Comparison of ENCODE assay signal across 28 cellular contexts in genomic region chr22:25122136-25122764, GRCh38.
"Had no signal": no experiment of that assay in that cellular context is flagged by ENCODE, and none has a peak within 500 bp of the region (broad histone marks: within the 10 kb centered on the region; RNA-seq: fewer than 3 reads in every experiment).

No MANE protein-coding gene starts in this region.

- DNase-seq: activated CD4-positive, alpha-beta T cell treated with anti-CD3 and anti-CD28 coated beads for 4 hours; activated CD4-positive, alpha-beta T cell treated with anti-CD3 and anti-CD28 coated beads, Interleukin-2, amount 50 U/mL, for 48 hours; activated CD8-positive, alpha-beta memory T cell treated with anti-CD3 and anti-CD28 coated beads for 24 hours; activated effector memory CD4-positive, alpha-beta T cell treated with Interleukin-2 at 50 U/mL for 16 hours; activated naive CD4-positive, alpha-beta T cell treated with anti-CD3 and anti-CD28 coated beads, Interleukin-2, amount 10 ng/mL, durations not matched to agents 7 days and 5 days; foreskin keratinocyte; heart left ventricle; left lung; nephron progenitor cell; retina; sigmoid colon; small intestine; stimulated activated CD4-positive, alpha-beta T cell treated with anti-CD3 and anti-CD28 coated beads, Interleukin-4, amount 100 ng/mL, for 24 hours; stimulated activated naive CD8-positive, alpha-beta T cell treated with anti-CD3 and anti-CD28 coated beads, Interleukin-15, amount 100 ng/mL, for 72 hours; T-helper 1 cell; T-helper 9 cell; tibial artery; upper lobe of right lung had no signal

- H3K4me1 Mint-ChIP-seq: activated naive CD4-positive, alpha-beta T cell treated with anti-CD3 and anti-CD28 coated beads, Interleukin-2, amount 10 ng/mL, durations not matched to agents 7 days and 5 days; stimulated activated naive CD8-positive, alpha-beta T cell treated with anti-CD3 and anti-CD28 coated beads, Interleukin-15, amount 100 ng/mL, for 72 hours had no signal

- H3K27ac ChIP-seq: coronary artery, foreskin keratinocyte, neutrophil, tibial artery, VCaP had no signal

- H3K27me3 ChIP-seq: esophagus muscularis mucosa, foreskin keratinocyte, heart left ventricle, left lung, sigmoid colon, tibial artery, upper lobe of right lung had no signal

- ATAC-seq: foreskin keratinocyte; heart left ventricle; stimulated activated effector memory CD8-positive, alpha-beta T cell treated with anti-CD3 and anti-CD28 coated beads, Interleukin-12 subunit alpha, Interleukin-12 subunit beta, amount 100 ng/mL, for 72 hours; stimulated activated naive CD8-positive, alpha-beta T cell treated with anti-CD3 and anti-CD28 coated beads, Interleukin-15, amount 100 ng/mL, for 72 hours; upper lobe of right lung had no signal

- H3K27me3 Mint-ChIP-seq: activated naive CD4-positive, alpha-beta T cell treated with anti-CD3 and anti-CD28 coated beads, Interleukin-2, amount 10 ng/mL, durations not matched to agents 7 days and 5 days; stimulated activated naive CD8-positive, alpha-beta T cell treated with anti-CD3 and anti-CD28 coated beads, Interleukin-15, amount 100 ng/mL, for 72 hours had no signal

- H3K9me3 ChIP-seq: esophagus muscularis mucosa, heart left ventricle, left lung, neutrophil, prostate gland, tibial artery, upper lobe of right lung had no signal

- H3K4me3 ChIP-seq: coronary artery, esophagus muscularis mucosa, heart left ventricle, left lung, lung, prostate gland, sigmoid colon, tibial artery, upper lobe of right lung had no signal

- H3K9me3 Mint-ChIP-seq: activated naive CD4-positive, alpha-beta T cell treated with anti-CD3 and anti-CD28 coated beads, Interleukin-2, amount 10 ng/mL, durations not matched to agents 7 days and 5 days; stimulated activated effector memory CD8-positive, alpha-beta T cell treated with anti-CD3 and anti-CD28 coated beads, Interleukin-12 subunit alpha, Interleukin-12 subunit beta, amount 100 ng/mL, for 72 hours; stimulated activated naive CD8-positive, alpha-beta T cell treated with anti-CD3 and anti-CD28 coated beads, Interleukin-15, amount 100 ng/mL, for 72 hours had no signal

- H3K36me3 ChIP-seq: left lung, neutrophil, prostate gland, upper lobe of right lung had no signal

- H3K4me3 Mint-ChIP-seq: activated naive CD4-positive, alpha-beta T cell treated with anti-CD3 and anti-CD28 coated beads, Interleukin-2, amount 10 ng/mL, durations not matched to agents 7 days and 5 days; brain; nephron progenitor cell; stimulated activated effector memory CD8-positive, alpha-beta T cell treated with anti-CD3 and anti-CD28 coated beads, Interleukin-12 subunit alpha, Interleukin-12 subunit beta, amount 100 ng/mL, for 72 hours; stimulated activated naive CD8-positive, alpha-beta T cell treated with anti-CD3 and anti-CD28 coated beads, Interleukin-15, amount 100 ng/mL, for 72 hours had no signal

- FAIRE-seq: islet of Langerhans, small intestine, TTC549 had no signal

- H3K27ac Mint-ChIP-seq: activated naive CD4-positive, alpha-beta T cell treated with anti-CD3 and anti-CD28 coated beads, Interleukin-2, amount 10 ng/mL, durations not matched to agents 7 days and 5 days; nephron progenitor cell; stimulated activated effector memory CD8-positive, alpha-beta T cell treated with anti-CD3 and anti-CD28 coated beads, Interleukin-12 subunit alpha, Interleukin-12 subunit beta, amount 100 ng/mL, for 72 hours had no signal
